ENCODE assay signal across 7 cellular contexts in the genomic region with DNA sequence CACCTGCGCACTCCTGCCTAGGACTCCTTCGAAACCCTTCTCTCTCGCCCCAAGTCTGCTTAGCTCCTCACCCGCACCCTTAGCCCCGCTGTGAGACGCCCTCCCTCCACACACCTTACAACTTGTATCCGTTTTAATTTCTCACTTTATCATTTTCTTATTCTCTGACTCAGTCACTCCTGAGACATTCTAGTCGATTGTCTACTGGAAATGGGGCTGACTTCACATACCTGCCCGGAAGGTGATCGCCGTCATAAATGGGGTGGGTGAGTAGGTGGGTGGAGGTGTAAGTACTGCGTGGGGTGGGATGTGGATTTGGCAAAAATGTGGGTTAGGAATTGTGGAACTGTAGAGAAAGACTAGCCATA. TPM values are rescaled to one million over a fixed set of nuclear protein-coding genes. Genes with fewer than 3 reads are reported as not detected.
A peak's percentile ranks its signal among the peaks of the same experiment; 100 is the strongest.
DNase-seq lines count a peak whose midpoint lies in the region; ATAC-seq and TF ChIP-seq lines count a peak whose summit lies in the region.

No MANE protein-coding gene starts in this region.

- peak overlapping the region; percentile 95 for H3K27ac Mint-ChIP-seq in mesothelial cell of epicardium

- H3K4me3 Mint-ChIP-seq in mesothelial cell of epicardium = peak overlapping the region; percentile 83

- peaks cover 42% of the 10 kb centered on the region for H3K4me1 Mint-ChIP-seq in mesothelial cell of epicardium

- H3K27ac ChIP-seq in VCaP = peak overlapping the region; percentile 94

- no peaks in the 10 kb centered on the region for H3K9me3 Mint-ChIP-seq in mesothelial cell of epicardium

- no peaks in the 10 kb centered on the region for H3K27me3 Mint-ChIP-seq in mesothelial cell of epicardium (ENCODE audit: low read depth)

- no peaks in the 10 kb centered on the region for H3K36me3 Mint-ChIP-seq in mesothelial cell of epicardium

- ATAC-seq in GM19395 (IDR thresholded peaks at IDR 0.05; ENCODE audit: unreplicated experiment) (peak; percentile 53), HG03139 (IDR thresholded peaks at IDR 0.05; ENCODE audit: unreplicated experiment) (peak; percentile 37)

- TF ChIP-seq CTCF in VCaP (conservative IDR thresholded peaks at IDR 0.05) = no peak
- no peak for TF ChIP-seq CTCF in mesothelial cell of epicardium (IDR thresholded peaks at IDR 0.05; ENCODE audit: unreplicated experiment)

- peak; percentile 22 for DNase-seq in central memory CD4-positive, alpha-beta T cell
- DNase-seq in mesothelial cell of epicardium (ENCODE audit: low spot score in 2 of 2, unreplicated experiment in 2 of 2) (no peak), putamen (ENCODE audit: low spot score) (no peak)
- DNase-seq in stimulated activated CD8-positive, alpha-beta memory T cell treated with anti-CD3 and anti-CD28 coated beads, Interleukin-7, amount 100 ng/mL, for 4 hours (ENCODE audit: low read depth in 2 of 2) = peak; percentile 70 to 82

RNA-seq across cellular contexts. Expression of gene NDFIP2, which starts 0.7 kb away (rescaled TPM):
- 40.0 to 46.9 TPM (median 41.7 TPM) in 3 replicates for total RNA-seq in mesothelial cell of epicardium

Comparison
In these comparisons a context has a peak if more than half of its experiments do, and no peak if none do; other contexts are left out.
1. DNase-seq: peak in central memory CD4-positive, alpha-beta T cell (single experiment) and stimulated activated CD8-positive, alpha-beta memory T cell treated with anti-CD3 and anti-CD28 coated beads, Interleukin-7, amount 100 ng/mL, for 4 hours (2 of 2); none in mesothelial cell of epicardium (0 of 2) and putamen (single experiment).